9 cellular contexts compared by ENCODE assay signal in genomic region chr18:46481048-46481846, GRCh38.
DNase-seq lines count a peak whose midpoint lies in the region; ATAC-seq and TF ChIP-seq lines count a peak whose summit lies in the region.
"Had no signal": no experiment of that assay in that cellular context is flagged by ENCODE, and none has a peak within 500 bp of the region (broad histone marks: within the 10 kb centered on the region; RNA-seq: fewer than 3 reads in every experiment).

No MANE protein-coding gene starts in this region.

- no peak overlapping the region for H3K27ac Mint-ChIP-seq in CD4-positive, alpha-beta memory T cell
- H3K27ac Mint-ChIP-seq in activated T-cell treated with anti-CD3 and anti-CD28 coated beads, Interleukin-2, amount 50 U/mL, for 24 hours, result no peak overlapping the region
- H3K27ac Mint-ChIP-seq: stimulated activated naive CD8-positive, alpha-beta T cell treated with anti-CD3 and anti-CD28 coated beads, Interleukin-15, Interleukin-2, amounts not matched to agents 100 ng/mL and 50 ng/mL, for 24 hours had no signal

- H3K27ac ChIP-seq in CD4-positive, alpha-beta memory T cell (ENCODE audit: low read depth, low read length), result no peak overlapping the region
- H3K27ac ChIP-seq in OCI-LY1 (ENCODE audit: low read depth, low read length, poor library complexity, severe bottlenecking) (no peak overlapping the region), psoas muscle (no peak overlapping the region)

- peaks cover 8 to 12% of the 10 kb centered on the region in 2 donors for H3K27me3 Mint-ChIP-seq in CD4-positive, alpha-beta memory T cell
- H3K27me3 Mint-ChIP-seq in activated T-cell treated with anti-CD3 and anti-CD28 coated beads, Interleukin-2, amount 50 U/mL, for 24 hours, result peaks cover 13% of the 10 kb centered on the region

- CTCF ChIA-PET in CD4-positive, alpha-beta memory T cell (lab: Charles Lee; ENCODE audit: partially characterized antibody), result interaction anchor here (1.0 to 5.6 kb wide), 9 partner anchors 8 to 333 kb away, joined by 3 to 48 read pairs (median 5); a partner anchor contains a TSS

- no peak overlapping the region for H3K4me3 Mint-ChIP-seq in CD4-positive, alpha-beta memory T cell
- no peak overlapping the region for H3K4me3 Mint-ChIP-seq in activated T-cell treated with anti-CD3 and anti-CD28 coated beads, Interleukin-2, amount 50 U/mL, for 24 hours
- H3K4me3 Mint-ChIP-seq: stimulated activated naive CD8-positive, alpha-beta T cell treated with anti-CD3 and anti-CD28 coated beads, Interleukin-15, Interleukin-2, amounts not matched to agents 100 ng/mL and 50 ng/mL, for 24 hours had no signal

- H3K27me3 ChIP-seq in CD4-positive, alpha-beta memory T cell (ENCODE audit: insufficient read depth, low read length), result no peaks in the 10 kb centered on the region
- H3K27me3 ChIP-seq in OCI-LY1 (ENCODE audit: insufficient read depth, low read length), result no peaks in the 10 kb centered on the region; the same call in 1 of the 2 replicates
- no peaks in the 10 kb centered on the region for H3K27me3 ChIP-seq in psoas muscle (ENCODE audit: insufficient read depth in 3 of 3, low read length in 2 of 3)

- DNase-seq in CD4-positive, alpha-beta memory T cell, result peak in 4 of 5 donors; percentile 36 to 52 (median 44)
- DNase-seq in HCEC 1CT (peak; percentile 24), fibroblast of the aortic adventitia (ENCODE audit: low read depth) (peak; percentile 48), psoas muscle (no peak), sciatic nerve (ENCODE audit: low spot score) (no peak)
- peak; percentile 64 for DNase-seq in activated T-cell treated with anti-CD3 and anti-CD28 coated beads, Interleukin-2, amount 50 U/mL, for 24 hours

- no peak overlapping the region for H2AFZ ChIP-seq in OCI-LY1 (ENCODE audit: low read length)

- intact Hi-C loops in CD4-positive, alpha-beta memory T cell (cut with micrococcal nuclease), result loop anchor here (1.0 kb wide), 3 partner anchors 177 to 333 kb away; no protein-coding TSS in a partner anchor
- intact Hi-C loops in psoas muscle (cut with DNase I), result loop anchor here in 1 of 2 donors (5.0 to 10.0 kb wide), 2 partner anchors 199 to 316 kb away; no protein-coding TSS in a partner anchor
- intact Hi-C loops in sciatic nerve (cut with DNase I), result no loop called here

- H3K9me3 ChIP-seq in CD4-positive, alpha-beta memory T cell (ENCODE audit: control insufficient read depth in 1 of 2, low read length in 2 of 2), result no peaks in the 10 kb centered on the region
- H3K9me3 ChIP-seq in OCI-LY1 (ENCODE audit: low read length) (no peaks in the 10 kb centered on the region), psoas muscle (peaks cover 6% of the 10 kb centered on the region)

- 60 to 65% (median 62%) methylated on average over 9 of the region's 9 CpGs for WGBS in psoas muscle, 3 donors

- no peak overlapping the region for H3K4me3 ChIP-seq in CD4-positive, alpha-beta memory T cell (ENCODE audit: low read length in 2 of 2)
- H3K4me3 ChIP-seq in OCI-LY1 (ENCODE audit: low read depth, low read length, poor library complexity, severe bottlenecking) (no peak overlapping the region), fibroblast of the aortic adventitia (ENCODE audit: low read depth, low read length) (no peak overlapping the region), psoas muscle (no peak overlapping the region)

- peaks cover 0 to 6% (median 2%) of the 10 kb centered on the region in 4 donors for H3K4me1 Mint-ChIP-seq in CD4-positive, alpha-beta memory T cell
- no peaks in the 10 kb centered on the region for H3K4me1 Mint-ChIP-seq in activated T-cell treated with anti-CD3 and anti-CD28 coated beads, Interleukin-2, amount 50 U/mL, for 24 hours (ENCODE audit: low read depth)

- no peaks in the 10 kb centered on the region for H4K20me1 ChIP-seq in OCI-LY1 (ENCODE audit: insufficient read depth, low read length)

- peaks cover 0 to 2% (median 0%) of the 10 kb centered on the region in 8 donors for H3K9me3 Mint-ChIP-seq in CD4-positive, alpha-beta memory T cell
- no peaks in the 10 kb centered on the region for H3K9me3 Mint-ChIP-seq in activated T-cell treated with anti-CD3 and anti-CD28 coated beads, Interleukin-2, amount 50 U/mL, for 24 hours
- H3K9me3 Mint-ChIP-seq: stimulated activated naive CD8-positive, alpha-beta T cell treated with anti-CD3 and anti-CD28 coated beads, Interleukin-15, Interleukin-2, amounts not matched to agents 100 ng/mL and 50 ng/mL, for 24 hours had no signal

- H3K9ac ChIP-seq in OCI-LY1 (ENCODE audit: low read length), result no peak overlapping the region

- H3K79me2 ChIP-seq in OCI-LY1 (ENCODE audit: insufficient read depth, low read length), result no peaks in the 10 kb centered on the region

- H3K36me3 ChIP-seq in CD4-positive, alpha-beta memory T cell (ENCODE audit: insufficient read depth, low read length), result no peaks in the 10 kb centered on the region
- H3K36me3 ChIP-seq in OCI-LY1 (ENCODE audit: insufficient read depth, low read length) (no peaks in the 10 kb centered on the region), psoas muscle (ENCODE audit: insufficient read depth in 1 of 2, low read depth in 1 of 2) (no peaks in the 10 kb centered on the region)

- H3K36me3 Mint-ChIP-seq in CD4-positive, alpha-beta memory T cell, result no peaks in the 10 kb centered on the region
- no peaks in the 10 kb centered on the region for H3K36me3 Mint-ChIP-seq in activated T-cell treated with anti-CD3 and anti-CD28 coated beads, Interleukin-2, amount 50 U/mL, for 24 hours (ENCODE audit: low read depth)

- H3K4me2 ChIP-seq in OCI-LY1 (ENCODE audit: low read length), result no peak overlapping the region

- peak; percentile 76 for TF ChIP-seq CTCF in OCI-LY1 (IDR thresholded peaks at IDR 0.05; ENCODE audit: low read length)
- peak; percentile 72 for TF ChIP-seq CTCF in fibroblast of the aortic adventitia (IDR thresholded peaks at IDR 0.05; ENCODE audit: insufficient read depth, low read length)
- peak; percentile 66 for TF ChIP-seq CTCF in psoas muscle (IDR thresholded peaks at IDR 0.05)

- H3K9me2 ChIP-seq in OCI-LY1 (ENCODE audit: low read depth, low read length), result no peaks in the 10 kb centered on the region

- no peaks in the 10 kb centered on the region for H3F3A ChIP-seq in OCI-LY1 (ENCODE audit: insufficient read depth, low read length)

- POLR2A ChIA-PET in CD4-positive, alpha-beta memory T cell (lab: Charles Lee; ENCODE audit: partially characterized antibody), result no interaction called here

- H3K4me1 ChIP-seq in CD4-positive, alpha-beta memory T cell (ENCODE audit: insufficient read depth, low read length), result no peaks in the 10 kb centered on the region
- no peaks in the 10 kb centered on the region for H3K4me1 ChIP-seq in OCI-LY1 (ENCODE audit: insufficient read depth, low read length, severe bottlenecking)
- H3K4me1 ChIP-seq in psoas muscle, result no peaks in the 10 kb centered on the region

- ATAC-seq in psoas muscle (peak in 3 of 4 donors; percentile 50 to 60 (median 53)), sciatic nerve (no peak), HG02798 (IDR thresholded peaks at IDR 0.05; ENCODE audit: poor library complexity, unreplicated experiment) (no peak)

Comparison
In these comparisons a context has a peak if more than half of its experiments do, and no peak if none do; other contexts are left out.
1. DNase-seq: peak in CD4-positive, alpha-beta memory T cell (4 of 5), HCEC 1CT (single experiment), activated T-cell treated with anti-CD3 and anti-CD28 coated beads, Interleukin-2, amount 50 U/mL, for 24 hours (single experiment) and fibroblast of the aortic adventitia (single experiment); none in psoas muscle (0 of 2) and sciatic nerve (single experiment).
2. ATAC-seq: peak in psoas muscle (3 of 4); none in sciatic nerve (single experiment) and HG02798 (single experiment).
3. Peak in every context shown above with its lines, with median percentiles within 50 percentile points of each other: CTCF ChIP-seq.